Comparison of ENCODE assay signal across 9 cellular contexts in the genomic region with DNA sequence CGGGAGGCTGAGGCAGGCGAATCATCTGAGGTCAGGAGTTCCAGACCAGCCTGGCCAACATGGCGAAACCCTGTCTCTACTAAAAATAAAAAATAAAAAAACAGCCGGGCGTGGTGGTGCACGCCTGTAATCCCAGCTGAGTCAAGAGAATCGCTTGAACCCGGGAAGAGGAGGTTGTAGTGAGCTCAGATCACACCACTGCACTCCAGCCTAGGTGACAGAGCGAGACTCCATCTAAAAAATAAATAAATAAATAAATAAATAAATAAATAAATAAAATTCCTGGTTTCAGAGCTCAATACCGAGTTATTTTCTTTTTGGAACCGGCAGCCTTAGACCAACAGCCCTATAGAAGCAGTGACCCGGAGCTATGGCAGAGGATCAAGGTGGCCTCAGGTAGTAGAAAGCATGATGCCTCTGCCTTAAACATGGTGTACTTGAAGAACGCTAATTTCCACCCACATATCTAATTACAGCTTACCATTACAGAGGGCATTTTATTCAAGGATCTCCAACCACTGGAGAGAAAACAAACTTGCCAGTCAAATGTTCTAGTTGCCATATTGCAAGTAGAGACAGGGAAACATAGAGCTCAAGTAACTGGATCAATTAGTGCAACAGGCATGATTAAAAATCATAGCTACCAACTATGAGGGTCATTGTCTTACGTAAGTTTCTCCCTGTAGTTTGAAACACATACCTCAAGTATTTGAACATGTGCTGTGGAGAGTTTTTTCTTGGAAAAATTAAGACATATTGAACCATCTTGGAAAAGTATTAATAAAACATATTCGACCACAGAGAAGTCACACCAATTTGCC. TPM values are rescaled to one million over a fixed set of nuclear protein-coding genes. Genes with fewer than 3 reads are reported as not detected.
DNase-seq lines count a peak whose midpoint lies in the region; ATAC-seq and TF ChIP-seq lines count a peak whose summit lies in the region.
"Had no signal": no experiment of that assay in that cellular context is flagged by ENCODE, and none has a peak within 500 bp of the region (broad histone marks: within the 10 kb centered on the region; RNA-seq: fewer than 3 reads in every experiment).

No MANE protein-coding gene starts in this region.

- H3K27ac ChIP-seq in adrenal gland (peak overlapping the region; percentile 57 to 96 (median 94)), lower lobe of right lung (peak overlapping the region; percentile 91), transverse colon (peak overlapping the region; percentile 91 to 95 (median 94))

- H3K4me3 Mint-ChIP-seq in activated naive CD4-positive, alpha-beta T cell treated with anti-CD3 and anti-CD28 coated beads, Interleukin-2, amount 50 U/mL, for 24 hours: peak overlapping the region; percentile 86

- no peaks in the 10 kb centered on the region for H3K9me3 Mint-ChIP-seq in activated naive CD4-positive, alpha-beta T cell treated with anti-CD3 and anti-CD28 coated beads, Interleukin-2, amount 50 U/mL, for 24 hours

- no peaks in the 10 kb centered on the region for H3K27me3 ChIP-seq in adrenal gland
- no peaks in the 10 kb centered on the region for H3K27me3 ChIP-seq in lower lobe of right lung (ENCODE audit: low read depth)
- no peaks in the 10 kb centered on the region for H3K27me3 ChIP-seq in transverse colon

- ATAC-seq in lower lobe of right lung: no peak

- no peak overlapping the region for H3K27ac Mint-ChIP-seq in activated naive CD4-positive, alpha-beta T cell treated with anti-CD3 and anti-CD28 coated beads, Interleukin-2, amount 50 U/mL, for 24 hours

- H3K4me1 Mint-ChIP-seq in activated naive CD4-positive, alpha-beta T cell treated with anti-CD3 and anti-CD28 coated beads, Interleukin-2, amount 50 U/mL, for 24 hours: peaks cover 15% of the 10 kb centered on the region

- no peaks in the 10 kb centered on the region for H3K36me3 Mint-ChIP-seq in activated naive CD4-positive, alpha-beta T cell treated with anti-CD3 and anti-CD28 coated beads, Interleukin-2, amount 50 U/mL, for 24 hours

- 73 to 82% (median 78%) methylated on average over 15 of the region's 15 CpGs for WGBS in adrenal gland, 4 donors
- 76 to 87% methylated on average over 10 to 15 of the region's 15 CpGs for WGBS in transverse colon (ENCODE audit: low coverage in 1 of 2), 2 donors

- no peak for TF ChIP-seq EP300 in transverse colon (IDR thresholded peaks at IDR 0.05; ENCODE audit: low read depth)

- TF ChIP-seq POLR2A in adrenal gland (IDR thresholded peaks at IDR 0.05) (peak in 1 of 2 donors; percentile 75), transverse colon (IDR thresholded peaks at IDR 0.05) (no peak)

- DNase-seq in activated naive CD4-positive, alpha-beta T cell (lab: John Stamatoyannopoulos, UW): no peak
- DNase-seq in adrenal gland (no peak), lower lobe of right lung (no peak), transverse colon (no peak), NCI-H2196 treated with DMSO at 0.1 percent for 48 hours (lab: John Stamatoyannopoulos, UW; ENCODE audit: unreplicated experiment) (no peak), DMS53 treated with DMSO at 0.1 percent for 48 hours (lab: John Stamatoyannopoulos, UW; ENCODE audit: unreplicated experiment) (no peak), anterior cingulate cortex (lab: John Stamatoyannopoulos, UW) (no peak)
- DNase-seq: NCI-H1436 had no signal

- H3K9me3 ChIP-seq in adrenal gland (replicated peaks in 1 of 3): no peaks in the 10 kb centered on the region
- no peaks in the 10 kb centered on the region for H3K9me3 ChIP-seq in lower lobe of right lung
- no peaks in the 10 kb centered on the region for H3K9me3 ChIP-seq in transverse colon

- intact Hi-C loops in adrenal gland (cut with DNase I): loop anchor here (5.0 to 10.0 kb wide), 3 partner anchors 83 to 117 kb away; no protein-coding TSS in a partner anchor
- intact Hi-C loops in lower lobe of right lung (cut with DNase I): no loop called here
- intact Hi-C loops in transverse colon (cut with DNase I; ENCODE audit: low total_unique reads): loop anchor here (5.0 to 10.0 kb wide), 2 partner anchors 122 to 170 kb away; a partner anchor contains a TSS

- H3K4me1 ChIP-seq in adrenal gland (replicated peaks in 1 of 2): peaks cover 8 to 32% of the 10 kb centered on the region in 2 donors
- peaks cover 31% of the 10 kb centered on the region for H3K4me1 ChIP-seq in lower lobe of right lung
- H3K4me1 ChIP-seq in transverse colon: peaks cover 0 to 27% (median 6%) of the 10 kb centered on the region in 4 donors

- H3K36me3 ChIP-seq in adrenal gland (replicated peaks in 1 of 2) (no peaks in the 10 kb centered on the region), lower lobe of right lung (no peaks in the 10 kb centered on the region), transverse colon (no peaks in the 10 kb centered on the region)

- in situ Hi-C loops in transverse colon (cut with MboI; ENCODE audit: low pct_ligation_motif_present in 1 of 4, low pct_unique_long_range_greater_than_20kb in 1 of 4, low sequenced_read_pairs in 3 of 4): no loop called here

- H3K4me3 ChIP-seq in adrenal gland (no peak overlapping the region), lower lobe of right lung (no peak overlapping the region), transverse colon (no peak overlapping the region)

- no peak for TF ChIP-seq CTCF in adrenal gland (IDR thresholded peaks at IDR 0.05)
- no peak for TF ChIP-seq CTCF in lower lobe of right lung (IDR thresholded peaks at IDR 0.05)
- TF ChIP-seq CTCF in transverse colon (IDR thresholded peaks at IDR 0.05): no peak

- peaks cover 16% of the 10 kb centered on the region for H3K27me3 Mint-ChIP-seq in activated naive CD4-positive, alpha-beta T cell treated with anti-CD3 and anti-CD28 coated beads, Interleukin-2, amount 50 U/mL, for 24 hours

RNA-seq across cellular contexts. Expression of a gene that starts 2.0 kb away (rescaled TPM):
- total RNA-seq in adrenal gland (100 to 1,000 TPM in 4 of 8 donors, 10 to 100 TPM in 4; 36.7 to 130 (median 81.8) TPM), lower lobe of right lung (51.4 TPM), transverse colon (100 to 1,000 TPM in 1 of 4 donors, 10 to 100 TPM in 3; 14.7 to 140 (median 33.9) TPM)
- 100 to 1,000 TPM in 1 of 3 donors, 10 to 100 TPM in 2; 10.0 to 142 (median 51.8) TPM for polyA plus RNA-seq in adrenal gland
